ENCODE assay signal across 11 cellular contexts in genomic region chr1:184160942-184161698, GRCh38.
A peak's percentile ranks its signal among the peaks of the same experiment; 100 is the strongest.
DNase-seq lines count a peak whose midpoint lies in the region; ATAC-seq, FAIRE-seq and TF ChIP-seq lines count a peak whose summit lies in the region.
"Had no signal": no experiment of that assay in that cellular context is flagged by ENCODE, and none has a peak within 500 bp of the region (broad histone marks: within the 10 kb centered on the region; RNA-seq: fewer than 3 reads in every experiment).

No MANE protein-coding gene starts in this region.

- 44% methylated on average over 3 of the region's 3 CpGs for WGBS in GM12878 (ENCODE audit: insufficient coverage, insufficient replicate concordance, low lambda C conversion rate, missing lambda C conversion rate)
- WGBS in mesodermal cell (ENCODE audit: insufficient coverage in 2 of 2), 2 experiments = 88 to 95% methylated on average over 2 to 3 of the region's 3 CpGs

- RAD21 ChIA-PET in GM12878 (lab: Charles Lee; ENCODE audit: unreplicated experiment) = interaction anchor here (0.6 to 1.4 kb wide), 2 partner anchors 62 to 108 kb away, joined by 3 read pairs; no protein-coding TSS in a partner anchor

- TF ChIP-seq CTCF in AG04449 (IDR thresholded peaks at IDR 0.05; ENCODE audit: insufficient read depth, low read length, missing control alignments) (no peak), GM12878 (IDR thresholded peaks at IDR 0.05 in 2 of 3, conservative IDR thresholded peaks at IDR 0.05 in 1 of 3; ENCODE audit: control insufficient read depth in 2 of 3, extremely low read depth in 1 of 3, insufficient read depth in 1 of 3, low read depth in 3 of 3, low read length in 3 of 3) (no peak)

- H3K9ac ChIP-seq in GM12878 (ENCODE audit: control insufficient read depth, insufficient read depth, low read length) = no peak overlapping the region

- H3K4me2 ChIP-seq in GM12878 (ENCODE audit: control insufficient read depth, insufficient read depth) = no peak overlapping the region

- TF ChIP-seq POLR2A in GM12892 (IDR thresholded peaks at IDR 0.05; ENCODE audit: low read depth, low read length) (no peak), GM12878 (IDR thresholded peaks at IDR 0.05; ENCODE audit: low read depth, low read length) (no peak)

- TF ChIP-seq RAD21 in GM12878 (IDR thresholded peaks at IDR 0.05; ENCODE audit: insufficient read depth, low read depth, low read length) = no peak

- no peak overlapping the region for H3K4me3 ChIP-seq in AG04449 (ENCODE audit: low read depth, low read length)
- no peak overlapping the region for H3K4me3 ChIP-seq in GM12878
- H3K4me3 ChIP-seq in mesodermal cell (ENCODE audit: extremely low read depth, insufficient read depth, low read length, poor library complexity, severe bottlenecking) = no peak overlapping the region
- H3K4me3 ChIP-seq: Peyer's patch had no signal

- H4K20me1 ChIP-seq in GM12878 (ENCODE audit: control insufficient read depth, insufficient read depth) = no peaks in the 10 kb centered on the region; the same call in 1 of the 2 replicates

- FAIRE-seq in GM12892 (lab: Jason Lieb, UNC) = peak; percentile 81
- no peak for FAIRE-seq in GM12878 (lab: Jason Lieb, UNC)

- peak; percentile 54 for DNase-seq in AG04449 (ENCODE audit: low read depth, low spot score)
- DNase-seq in GM12892 (ENCODE audit: insufficient read length) = no peak
- DNase-seq in GM12878 (ENCODE audit: low read depth, low spot score) = peak; percentile 42
- no peak for DNase-seq in NCI-H1048 (lab: John Stamatoyannopoulos, UW)
- DNase-seq in dermis blood vessel endothelial cell = no peak
- DNase-seq: DMS79, left colon, Peyer's patch had no signal

- SMC1A ChIA-PET in GM12878 (lab: Charles Lee; ENCODE audit: uncharacterized antibody, unreplicated experiment) = interaction anchor here (1.6 kb wide), 1 partner anchor 12 kb away, joined by 5 read pairs; no protein-coding TSS in a partner anchor

- H3K4me1 ChIP-seq in GM12878 (ENCODE audit: control insufficient read depth, insufficient read depth, low read length) (peaks cover 26% of the 10 kb centered on the region), mesodermal cell (ENCODE audit: control insufficient read depth, insufficient read depth, low read length, poor library complexity, severe bottlenecking) (peaks cover 38% of the 10 kb centered on the region)
- H3K4me1 ChIP-seq: Peyer's patch had no signal

- H3K9me3 ChIP-seq in GM12878 (replicated peaks; ENCODE audit: control insufficient read depth, insufficient read depth, low read length) (no peaks in the 10 kb centered on the region; the same call in 1 of the 3 replicates), mesodermal cell (ENCODE audit: control insufficient read depth, low read length) (peaks cover 11% of the 10 kb centered on the region)
- H3K9me3 ChIP-seq: Peyer's patch had no signal

- intact Hi-C loops in GM12878 (cut with micrococcal nuclease; ENCODE audit: unreplicated experiment) = no loop called here

- in situ Hi-C loops in GM12878 (cut with MboI) = no loop called here

- no TSS peak for BruUV-seq in GM12878 (replicated peaks; lab: Mats Ljungman, UMichigan)

- H3K36me3 ChIP-seq in GM12878 (ENCODE audit: control insufficient read depth in 2 of 2, insufficient read depth in 2 of 2, low read length in 1 of 2) = no peaks in the 10 kb centered on the region
- H3K36me3 ChIP-seq in mesodermal cell (ENCODE audit: control insufficient read depth, insufficient read depth, low read length) = no peaks in the 10 kb centered on the region
- H3K36me3 ChIP-seq: Peyer's patch had no signal

- peak; percentile 59 for ATAC-seq in GM12878
- no peak for ATAC-seq in HG03039 (IDR thresholded peaks at IDR 0.05; ENCODE audit: unreplicated experiment)
- ATAC-seq in GM18511 (IDR thresholded peaks at IDR 0.05; ENCODE audit: unreplicated experiment) = no peak
- ATAC-seq: left colon had no signal

- POLR2A ChIA-PET in AG04449 (lab: Yijun Ruan, JAX) = no interaction called here
- POLR2A ChIA-PET in GM12878 (lab: Charles Lee) = interaction anchor here (0.5 to 0.7 kb wide), 3 partner anchors 32 to 387 kb away, joined by 3 to 5 read pairs (median 3); no protein-coding TSS in a partner anchor

- no peak overlapping the region for H2AFZ ChIP-seq in GM12878 (ENCODE audit: control insufficient read depth, low read depth, low read length)

- H3K27ac ChIP-seq in GM12878 (ENCODE audit: control insufficient read depth, insufficient read depth) (no peak overlapping the region), mesodermal cell (ENCODE audit: low read depth, low read length, severe bottlenecking) (peak overlapping the region; percentile 18)

- no peaks in the 10 kb centered on the region for H3K27me3 ChIP-seq in GM12878 (replicated peaks in 1 of 2; ENCODE audit: control insufficient read depth in 2 of 2, insufficient read depth in 2 of 2, low read length in 1 of 2)
- H3K27me3 ChIP-seq: Peyer's patch had no signal

- CTCF ChIA-PET in AG04449 (lab: Yijun Ruan, JAX) = interaction anchor here (2.1 kb wide), 1 partner anchor 10 kb away, joined by 6 read pairs; no protein-coding TSS in a partner anchor
- CTCF ChIA-PET in GM12878 (lab: Yijun Ruan, JAX) = interaction anchor here (1.0 to 1.4 kb wide), 3 partner anchors 38 to 61 kb away, joined by 3 to 4 read pairs (median 4); no protein-coding TSS in a partner anchor

- H3K79me2 ChIP-seq in GM12878 (ENCODE audit: control insufficient read depth, insufficient read depth, low read length) = no peaks in the 10 kb centered on the region

- TF ChIP-seq EP300 in GM12878 (IDR thresholded peaks at IDR 0.05; ENCODE audit: borderline replicate concordance in 1 of 2, control insufficient read depth in 1 of 2, low read depth in 2 of 2, low read length in 2 of 2) = no peak

TF ChIP-seq in GM12878, 131 proteins besides CTCF, POLR2A, EP300 and RAD21:
- TF ChIP-seq CREM (IDR thresholded peaks at IDR 0.05; ENCODE audit: low read depth) (0 out of 2 replicates have a peak, but pooled peaks have one; percentile 28), HCFC1 (IDR thresholded peaks at IDR 0.05; ENCODE audit: low read length) (no peak), PML (IDR thresholded peaks at IDR 0.05; ENCODE audit: low read length) (no peak)
- TF ChIP-seq, protein P1, sequence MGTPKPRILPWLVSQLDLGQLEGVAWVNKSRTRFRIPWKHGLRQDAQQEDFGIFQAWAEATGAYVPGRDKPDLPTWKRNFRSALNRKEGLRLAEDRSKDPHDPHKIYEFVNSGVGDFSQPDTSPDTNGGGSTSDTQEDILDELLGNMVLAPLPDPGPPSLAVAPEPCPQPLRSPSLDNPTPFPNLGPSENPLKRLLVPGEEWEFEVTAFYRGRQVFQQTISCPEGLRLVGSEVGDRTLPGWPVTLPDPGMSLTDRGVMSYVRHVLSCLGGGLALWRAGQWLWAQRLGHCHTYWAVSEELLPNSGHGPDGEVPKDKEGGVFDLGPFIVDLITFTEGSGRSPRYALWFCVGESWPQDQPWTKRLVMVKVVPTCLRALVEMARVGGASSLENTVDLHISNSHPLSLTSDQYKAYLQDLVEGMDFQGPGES (IDR thresholded peaks at IDR 0.05) = no peak

Comparison
In these comparisons a context has a peak if more than half of its experiments do, and no peak if none do; other contexts are left out.
1. DNase-seq: peak in AG04449 (single experiment) and GM12878 (single experiment); none in GM12892 (single experiment), NCI-H1048 (single experiment) and dermis blood vessel endothelial cell (single experiment).